ENCODE assay signal across 8 cellular contexts in genomic region chr14:78713716-78714115, GRCh38.
"Had no signal": no experiment of that assay in that cellular context is flagged by ENCODE, and none has a peak within 500 bp of the region (broad histone marks: within the 10 kb centered on the region; RNA-seq: fewer than 3 reads in every experiment).

No MANE protein-coding gene starts in this region.

- H3K4me3 ChIP-seq: GM12878 had no signal

- DNase-seq: GDM1, GF-D8 had no signal

- FAIRE-seq: G401.6, GM12878, GM12891, GM12892, GM18507, GM19239 had no signal

- ATAC-seq: GM12878 had no signal
